In the genomic region with DNA sequence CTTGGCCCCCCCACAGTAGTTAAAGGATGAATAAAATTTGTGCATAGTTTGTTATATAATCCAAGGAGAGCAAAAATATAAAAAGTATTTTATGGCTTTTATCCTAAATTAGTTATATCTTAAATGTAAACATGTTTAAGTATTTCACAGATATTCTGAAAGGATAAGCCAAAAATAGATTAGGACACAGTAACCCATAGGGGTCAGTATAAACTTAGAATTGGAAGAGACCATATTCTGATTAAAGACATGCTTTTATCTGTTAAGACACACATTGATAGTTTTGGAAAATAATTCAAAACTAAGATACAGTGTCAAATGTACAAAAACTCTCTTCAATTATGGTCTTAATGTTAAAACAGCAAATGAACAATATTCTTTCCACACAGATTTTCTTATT, we compare ENCODE assay signal across 8 cellular contexts. TPM values are rescaled to one million over a fixed set of nuclear protein-coding genes. Genes with fewer than 3 reads are reported as not detected.
A peak's percentile ranks its signal among the peaks of the same experiment; 100 is the strongest.
DNase-seq lines count a peak whose midpoint lies in the region; ATAC-seq and TF ChIP-seq lines count a peak whose summit lies in the region.

No MANE protein-coding gene starts in this region.

- H3K4me1 Mint-ChIP-seq in osteocyte (ENCODE audit: unreplicated experiment): peaks cover 3% of the 10 kb centered on the region

- peak; percentile 56 for TF ChIP-seq CTCF in choroid plexus epithelial cell (conservative IDR thresholded peaks at IDR 0.05; ENCODE audit: low read depth, low read length)
- TF ChIP-seq CTCF in osteocyte (IDR thresholded peaks at IDR 0.05): peak; percentile 71

- TF ChIP-seq POLR2A in GM18505 (IDR thresholded peaks at IDR 0.05; ENCODE audit: borderline replicate concordance, extremely low read depth, insufficient read depth, insufficient read length): no peak

- no peaks in the 10 kb centered on the region for H3K9me3 Mint-ChIP-seq in osteocyte (ENCODE audit: unreplicated experiment)

- peak; percentile 8 for DNase-seq in DMS79 treated with DMSO at 0.1 percent for 48 hours (lab: John Stamatoyannopoulos, UW)
- DNase-seq in DMS79 (lab: John Stamatoyannopoulos, UW): no peak
- peak; percentile 5 for DNase-seq in NCI-H1694 treated with DMSO at 0.1 percent for 48 hours (lab: John Stamatoyannopoulos, UW)
- peak; percentile 52 for DNase-seq in choroid plexus epithelial cell (ENCODE audit: low read depth)
- no peak for DNase-seq in osteocyte (ENCODE audit: extremely low spot score, unreplicated experiment)

- H3K27me3 Mint-ChIP-seq in osteocyte (ENCODE audit: unreplicated experiment): no peaks in the 10 kb centered on the region

- no peak overlapping the region for H3K4me3 ChIP-seq in choroid plexus epithelial cell (ENCODE audit: low read depth, low read length)

- no peak overlapping the region for H3K27ac Mint-ChIP-seq in osteocyte (ENCODE audit: unreplicated experiment)

- no peak overlapping the region for H3K4me3 Mint-ChIP-seq in osteocyte (ENCODE audit: unreplicated experiment)

- no peaks in the 10 kb centered on the region for H3K36me3 Mint-ChIP-seq in osteocyte (ENCODE audit: unreplicated experiment)

- ATAC-seq in GM19328 (IDR thresholded peaks at IDR 0.05; ENCODE audit: unreplicated experiment): no peak
- ATAC-seq in HG02885 (IDR thresholded peaks at IDR 0.05; ENCODE audit: poor library complexity, unreplicated experiment): no peak
- no peak for ATAC-seq in GM18505 (IDR thresholded peaks at IDR 0.05; ENCODE audit: unreplicated experiment)

RNA-seq across cellular contexts. Expression of gene SERINC1, which starts 4.5 kb away (rescaled TPM):
- 209 and 215 TPM in 2 replicates for total RNA-seq in osteocyte

Comparison
In these comparisons a context has a peak if more than half of its experiments do, and no peak if none do; other contexts are left out.
1. DNase-seq: peak in DMS79 treated with DMSO at 0.1 percent for 48 hours (single experiment), NCI-H1694 treated with DMSO at 0.1 percent for 48 hours (single experiment) and choroid plexus epithelial cell (single experiment); none in DMS79 (single experiment) and osteocyte (single experiment).